7 cellular contexts compared by ENCODE assay signal in the genomic region with DNA sequence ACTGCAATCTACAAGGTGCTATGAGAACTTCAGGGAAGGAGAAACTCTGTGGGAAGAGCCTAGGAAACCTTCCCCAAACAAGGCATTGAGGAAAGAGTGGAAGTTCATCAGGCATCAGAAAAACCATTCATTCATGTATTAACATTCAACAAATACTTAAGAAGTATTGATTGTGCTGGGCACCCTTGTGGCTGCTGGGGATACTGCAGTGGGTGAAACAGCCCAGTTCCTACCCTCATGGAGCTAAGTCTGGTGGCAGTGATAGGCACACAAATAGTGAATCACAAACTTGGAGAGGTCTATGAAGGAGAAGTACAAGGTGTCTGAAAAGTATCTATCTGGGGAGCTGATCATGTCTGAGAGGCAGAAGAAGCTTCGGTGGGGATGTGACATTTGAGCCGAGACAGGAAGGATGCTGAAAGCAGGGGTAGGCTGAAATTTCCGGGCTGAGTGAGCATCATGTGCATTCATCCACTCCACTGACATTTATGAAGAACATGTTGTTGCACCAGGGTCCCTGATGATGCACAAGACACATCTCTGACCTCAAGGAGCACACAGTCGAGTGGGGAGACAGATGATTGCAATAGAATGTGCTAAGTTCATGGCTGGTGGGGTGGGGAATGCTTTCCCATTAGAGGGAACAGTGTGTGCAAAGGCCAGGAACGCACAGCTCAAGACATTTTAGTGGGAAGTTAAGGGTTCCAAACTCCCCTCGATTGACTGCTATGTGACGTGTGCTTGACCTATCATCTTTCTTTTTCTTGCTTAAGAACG.
DNase-seq lines count a peak whose midpoint lies in the region; ATAC-seq and TF ChIP-seq lines count a peak whose summit lies in the region.

No MANE protein-coding gene starts in this region.

- H3K4me3 ChIP-seq in HCT116 (replicated peaks in 1 of 2; ENCODE audit: low read depth in 1 of 2, low read length in 2 of 2) (no peak overlapping the region), fibroblast of mammary gland (ENCODE audit: control insufficient read depth, low read depth, low read length) (no peak overlapping the region), testis (no peak overlapping the region)

- H3K4me1 ChIP-seq in HCT116 (ENCODE audit: control insufficient read depth in 1 of 2, insufficient read depth in 2 of 2, low read length in 2 of 2): no peaks in the 10 kb centered on the region
- peaks cover 4% of the 10 kb centered on the region for H3K4me1 ChIP-seq in testis

- intact Hi-C loops in HCT116 (cut with micrococcal nuclease): no loop called here
- intact Hi-C loops in head of caudate nucleus (cut with DNase I): no loop called here
- intact Hi-C loops in testis (cut with DNase I; ENCODE audit: low total_unique reads): no loop called here

- WGBS in testis, 2 donors: 74 to 76% methylated on average over 8 of the region's 8 CpGs

- RAD21 ChIA-PET in HCT116 (lab: Charles Lee; ENCODE audit: low non-redundant PET in 1 of 2, low total read pairs in 2 of 2, uncharacterized antibody in 2 of 2, unreplicated experiment in 2 of 2): no interaction called here

- H3K9me2 ChIP-seq in HCT116 (ENCODE audit: insufficient read depth): no peaks in the 10 kb centered on the region

- H4K20me1 ChIP-seq in HCT116 (ENCODE audit: insufficient read depth): no peaks in the 10 kb centered on the region; the same call in 1 of the 2 replicates

- TF ChIP-seq POLR2A in HCT116 (IDR thresholded peaks at IDR 0.05; ENCODE audit: borderline replicate concordance, extremely low read depth, insufficient read depth, insufficient read length): no peak
- no peak for TF ChIP-seq POLR2A in testis (IDR thresholded peaks at IDR 0.05)

- peaks cover 4 to 7% of the 10 kb centered on the region in 2 donors for H3K9me3 Mint-ChIP-seq in stimulated activated naive B cell treated with anti-CD40 and anti-IgM and Interleukin-4, amounts not matched to agents 10 μg/mL and 1 μg/mL and 100 μg/mL, for 72 hours

- BruUV-seq in HCT116 (replicated peaks; lab: Mats Ljungman, UMichigan): no TSS peak

- H3K4me1 Mint-ChIP-seq in stimulated activated naive B cell treated with anti-CD40 and anti-IgM and Interleukin-4, amounts not matched to agents 10 μg/mL and 1 μg/mL and 100 μg/mL, for 72 hours: no peaks in the 10 kb centered on the region

- H3K27ac ChIP-seq in HCT116 (ENCODE audit: low read depth, low read length) (no peak overlapping the region), testis (no peak overlapping the region)

- no peak overlapping the region for H3K4me3 Mint-ChIP-seq in stimulated activated naive B cell treated with anti-CD40 and anti-IgM and Interleukin-4, amounts not matched to agents 10 μg/mL and 1 μg/mL and 100 μg/mL, for 72 hours

- DNase-seq in HCT116 (ENCODE audit: low read depth, low spot score): no peak
- DNase-seq in activated CD4-positive, alpha-beta T cell treated with anti-CD3 and anti-CD28 coated beads, Interleukin-2, amount 50 U/mL, for 1 hour: peak; percentile 52
- peak; percentile 38 for DNase-seq in fibroblast of mammary gland (ENCODE audit: low read depth)
- no peak for DNase-seq in stimulated activated naive B cell treated with anti-CD40 and anti-IgM and Interleukin-4, amounts not matched to agents 10 μg/mL and 1 μg/mL and 100 μg/mL, for 72 hours
- no peak for DNase-seq in head of caudate nucleus
- no peak for DNase-seq in testis

- no peak for TF ChIP-seq RAD21 in HCT116 (IDR thresholded peaks at IDR 0.05; ENCODE audit: low read depth)

- no peaks in the 10 kb centered on the region for H3K36me3 Mint-ChIP-seq in stimulated activated naive B cell treated with anti-CD40 and anti-IgM and Interleukin-4, amounts not matched to agents 10 μg/mL and 1 μg/mL and 100 μg/mL, for 72 hours

- ATAC-seq in HCT116 (peak; percentile 76), GM21723 (IDR thresholded peaks at IDR 0.05; ENCODE audit: unreplicated experiment) (no peak)
- peak; percentile 45 to 65 for ATAC-seq in stimulated activated naive B cell treated with anti-CD40 and anti-IgM and Interleukin-4, amounts not matched to agents 10 μg/mL and 1 μg/mL and 100 μg/mL, for 72 hours (replicated peaks)

- peak in 2 of 3 experiments; percentile 55 to 59; a peak in 4 of 6 replicates for TF ChIP-seq CTCF in HCT116 (IDR thresholded peaks at IDR 0.05 in 2 of 3, conservative IDR thresholded peaks at IDR 0.05 in 1 of 3; ENCODE audit: borderline replicate concordance in 1 of 3, insufficient read depth in 1 of 3, low read depth in 2 of 3, low read length in 2 of 3)
- peak; percentile 59 for TF ChIP-seq CTCF in fibroblast of mammary gland (conservative IDR thresholded peaks at IDR 0.05; ENCODE audit: control insufficient read depth, insufficient read depth, low read depth, low read length)
- peak in 1 of 3 experiments; percentile 25 for TF ChIP-seq CTCF in testis (IDR thresholded peaks at IDR 0.05)

- H2AFZ ChIP-seq in HCT116 (ENCODE audit: low read depth, low read length, poor library complexity, severe bottlenecking): no peak overlapping the region

- H3K9ac ChIP-seq in HCT116 (ENCODE audit: low read length): no peak overlapping the region

- H3K79me2 ChIP-seq in HCT116 (ENCODE audit: insufficient read depth, low read length): no peaks in the 10 kb centered on the region

- H3K27me3 ChIP-seq in HCT116 (ENCODE audit: insufficient read depth, low read length): peaks cover 72% of the 10 kb centered on the region
- H3K27me3 ChIP-seq in testis: no peaks in the 10 kb centered on the region

- H3K4me2 ChIP-seq in HCT116 (ENCODE audit: low read length): no peak overlapping the region

- CTCF ChIA-PET in HCT116 (lab: Charles Lee): interaction anchor here (0.9 kb wide), 1 partner anchor 10 kb away, joined by 3 read pairs; no protein-coding TSS in a partner anchor

- peaks cover 6% of the 10 kb centered on the region in 2 donors for H3K27me3 Mint-ChIP-seq in stimulated activated naive B cell treated with anti-CD40 and anti-IgM and Interleukin-4, amounts not matched to agents 10 μg/mL and 1 μg/mL and 100 μg/mL, for 72 hours

- POLR2A ChIA-PET in HCT116 (lab: Charles Lee): no interaction called here

- no peak overlapping the region for H3K27ac Mint-ChIP-seq in stimulated activated naive B cell treated with anti-CD40 and anti-IgM and Interleukin-4, amounts not matched to agents 10 μg/mL and 1 μg/mL and 100 μg/mL, for 72 hours

- H3K9me3 ChIP-seq in HCT116 (ENCODE audit: control insufficient read depth in 1 of 2, insufficient read depth in 1 of 2, low read depth in 1 of 2, low read length in 2 of 2): no peaks in the 10 kb centered on the region
- H3K9me3 ChIP-seq in testis: no peaks in the 10 kb centered on the region

- no peaks in the 10 kb centered on the region for H3K36me3 ChIP-seq in HCT116 (ENCODE audit: control insufficient read depth in 1 of 2, insufficient read depth in 2 of 2, low read length in 2 of 2)
- no peaks in the 10 kb centered on the region for H3K36me3 ChIP-seq in testis (ENCODE audit: low read depth, missing control alignments)

TF ChIP-seq in HCT116, 20 proteins besides CTCF, POLR2A, EP300 and RAD21:
- TF ChIP-seq POLR2AphosphoS5 (IDR thresholded peaks at IDR 0.05; ENCODE audit: low read depth, low read length): no peak
- TF ChIP-seq TCF7L2 (IDR thresholded peaks at IDR 0.05; ENCODE audit: borderline replicate concordance, extremely low read depth, insufficient read depth, insufficient read length): no peak
- TF ChIP-seq ELF1 (IDR thresholded peaks at IDR 0.05; ENCODE audit: borderline replicate concordance, low read depth): no peak
- TF ChIP-seq JUND (IDR thresholded peaks at IDR 0.05): no peak
- TF ChIP-seq SRF (IDR thresholded peaks at IDR 0.05; ENCODE audit: low read depth): no peak
- no peak for TF ChIP-seq ZBTB33 (IDR thresholded peaks at IDR 0.05; ENCODE audit: extremely low read depth, insufficient replicate concordance, low read length)
- no peak for TF ChIP-seq EZH2 (IDR thresholded peaks at IDR 0.05)
- TF ChIP-seq SP1 (IDR thresholded peaks at IDR 0.05; ENCODE audit: low read depth): no peak
- no peak for TF ChIP-seq EZH2phosphoT487 (IDR thresholded peaks at IDR 0.05; ENCODE audit: borderline replicate concordance)
- no peak for TF ChIP-seq FOSL1 (IDR thresholded peaks at IDR 0.05; ENCODE audit: low read depth)
- no peak for TF ChIP-seq CEBPB (IDR thresholded peaks at IDR 0.05; ENCODE audit: low read depth)
TF ChIP-seq in HCT116: peak in this region for 0.

Comparison
In these comparisons a context has a peak if more than half of its experiments do, and no peak if none do; other contexts are left out.
1. DNase-seq: peak in activated CD4-positive, alpha-beta T cell treated with anti-CD3 and anti-CD28 coated beads, Interleukin-2, amount 50 U/mL, for 1 hour (single experiment) and fibroblast of mammary gland (single experiment); none in HCT116 (single experiment), stimulated activated naive B cell treated with anti-CD40 and anti-IgM and Interleukin-4, amounts not matched to agents 10 μg/mL and 1 μg/mL and 100 μg/mL, for 72 hours (single experiment), head of caudate nucleus (0 of 42) and testis (single experiment).